9 cellular contexts compared by ENCODE assay signal in the genomic region with DNA sequence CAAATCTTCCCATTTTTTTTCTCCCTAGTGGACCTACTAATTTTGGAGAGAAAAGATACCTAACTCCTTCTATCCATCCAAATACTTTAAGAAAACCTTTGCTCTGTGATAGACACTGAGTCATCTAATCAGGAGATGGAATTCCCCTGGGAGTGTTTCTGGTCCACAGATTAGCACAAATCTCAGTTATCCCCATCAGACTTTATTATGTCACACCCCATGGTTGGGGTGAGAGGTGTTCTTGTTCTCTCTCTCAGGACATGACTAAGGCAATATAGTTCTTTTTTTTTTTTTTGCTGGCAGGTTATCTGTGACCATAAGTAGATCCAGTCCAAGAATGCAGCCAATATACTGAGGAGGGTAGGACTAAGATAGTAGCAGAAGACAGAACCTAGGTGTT. TPM values are rescaled to one million over a fixed set of nuclear protein-coding genes. Genes with fewer than 3 reads are reported as not detected.
DNase-seq lines count a peak whose midpoint lies in the region; ATAC-seq, FAIRE-seq and TF ChIP-seq lines count a peak whose summit lies in the region.
"Had no signal": no experiment of that assay in that cellular context is flagged by ENCODE, and none has a peak within 500 bp of the region (broad histone marks: within the 10 kb centered on the region; RNA-seq: fewer than 3 reads in every experiment).

No MANE protein-coding gene starts in this region.

- ATAC-seq in GM18861 (IDR thresholded peaks at IDR 0.05; ENCODE audit: unreplicated experiment) (peak; percentile 22), GM21529 (IDR thresholded peaks at IDR 0.05; ENCODE audit: unreplicated experiment) (peak; percentile 47), HG03354 (IDR thresholded peaks at IDR 0.05; ENCODE audit: poor library complexity, severe bottlenecking, unreplicated experiment) (peak; percentile 40), foreskin keratinocyte (peak; percentile 86)

- no peak for FAIRE-seq in H54 (lab: Jason Lieb, UNC)
- FAIRE-seq in small intestine (lab: Jason Lieb, UNC), result no peak

- no peak for TF ChIP-seq CTCF in foreskin keratinocyte (conservative IDR thresholded peaks at IDR 0.05)

- TF ChIP-seq POLR2A in H54 (IDR thresholded peaks at IDR 0.05; ENCODE audit: low read depth, low read length), result no peak

- H3K27me3 ChIP-seq in foreskin keratinocyte (no peaks in the 10 kb centered on the region), small intestine (ENCODE audit: control insufficient read depth in 2 of 2, insufficient read depth in 2 of 2, low read length in 2 of 2) (no peaks in the 10 kb centered on the region)

- H3K9me3 ChIP-seq in small intestine (ENCODE audit: control insufficient read depth, low read depth), result no peaks in the 10 kb centered on the region

- H3K27ac ChIP-seq in foreskin keratinocyte, result peak overlapping the region; percentile 41
- H3K27ac ChIP-seq in small intestine (ENCODE audit: low read depth in 1 of 2, low read length in 1 of 2), result no peak overlapping the region

- H3K4me1 ChIP-seq in foreskin keratinocyte (peaks cover 26% of the 10 kb centered on the region), small intestine (ENCODE audit: control insufficient read depth in 2 of 2, insufficient read depth in 1 of 2, low read depth in 1 of 2, low read length in 1 of 2) (peaks cover 0 to 4% of the 10 kb centered on the region in 2 donors)

- peak; percentile 66 to 77 for DNase-seq in foreskin keratinocyte
- DNase-seq in H54 (ENCODE audit: insufficient read length, low spot score), result no peak
- DNase-seq in small intestine, result no peak
- no peak for DNase-seq in nucleus accumbens (lab: John Stamatoyannopoulos, UW)
- DNase-seq in midbrain (lab: John Stamatoyannopoulos, UW), result no peak
- DNase-seq: Karpas-422 had no signal

- no peak overlapping the region for H3K4me3 ChIP-seq in small intestine (ENCODE audit: low read depth in 1 of 2, low read length in 2 of 2)

- H3K36me3 ChIP-seq in small intestine (ENCODE audit: control insufficient read depth in 2 of 2, insufficient read depth in 2 of 2, low read length in 2 of 2), result no peaks in the 10 kb centered on the region

RNA-seq across cellular contexts. Expression of a gene that starts 15.8 kb away (rescaled TPM):
- 1.9 and 2.0 TPM in 2 replicates for total RNA-seq in foreskin keratinocyte
- polyA plus RNA-seq in foreskin keratinocyte (1.3 and 1.4 TPM in 2 replicates), small intestine (1 to 10 TPM in 2 of 3 donors, not detected in 1; 1.4 to 4.1 TPM)

Comparison
In these comparisons a context has a peak if more than half of its experiments do, and no peak if none do; other contexts are left out.
1. ATAC-seq: peak in every context shown above with its lines; median percentile 86 in foreskin keratinocyte; 47 in GM21529; 40 in HG03354; 22 in GM18861.
2. DNase-seq: peak in foreskin keratinocyte (2 of 2); none in H54 (single experiment), small intestine (single experiment), nucleus accumbens (0 of 56) and midbrain (single experiment).